10 cellular contexts compared by ENCODE assay signal in the genomic region with DNA sequence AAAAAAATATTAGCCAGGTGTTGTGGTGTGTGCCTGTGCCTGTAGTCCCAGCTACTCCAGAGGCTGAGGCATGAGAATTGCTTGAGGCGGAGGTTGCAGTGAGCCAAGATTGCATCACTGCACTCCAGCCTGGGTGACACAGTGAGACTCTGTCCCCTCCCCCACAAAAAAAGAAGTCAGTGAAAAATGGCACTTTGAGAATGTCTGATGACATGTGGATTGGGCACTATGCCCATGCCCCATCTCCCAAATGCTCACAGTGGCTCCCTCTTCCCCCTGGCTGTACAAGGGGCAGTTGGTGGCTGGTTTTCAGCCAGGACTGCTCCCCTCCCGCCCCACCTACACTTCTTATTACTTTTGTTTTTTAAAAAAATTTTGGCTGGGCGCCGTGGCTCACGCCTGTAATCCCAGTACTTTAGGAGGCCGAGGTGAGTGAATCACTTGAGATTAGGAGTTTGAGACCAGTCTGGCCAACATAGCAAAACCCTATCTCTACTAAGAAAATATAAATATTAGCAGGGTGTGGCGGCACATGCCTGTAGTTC. TPM values are rescaled to one million over a fixed set of nuclear protein-coding genes. Genes with fewer than 3 reads are reported as not detected.
A peak's percentile ranks its signal among the peaks of the same experiment; 100 is the strongest.
DNase-seq lines count a peak whose midpoint lies in the region; ATAC-seq and TF ChIP-seq lines count a peak whose summit lies in the region.
"Had no signal": no experiment of that assay in that cellular context is flagged by ENCODE, and none has a peak within 500 bp of the region (broad histone marks: within the 10 kb centered on the region; RNA-seq: fewer than 3 reads in every experiment).

No MANE protein-coding gene starts in this region.

- peaks cover 0 to 16% (median 3%) of the 10 kb centered on the region in 4 donors for H3K36me3 ChIP-seq in right lobe of liver
- peaks cover 1% of the 10 kb centered on the region for H3K36me3 ChIP-seq in CD8-positive, alpha-beta T cell (ENCODE audit: insufficient read depth, low read length)
- H3K36me3 ChIP-seq: prostate gland had no signal

- H3K27me3 Mint-ChIP-seq in natural killer cell treated with Interleukin-12 subunit alpha and Interleukin-12 subunit beta and Interleukin-15 and Interleukin-18, amount 100 ng/mL, for 72 hours, result no peaks in the 10 kb centered on the region
- no peaks in the 10 kb centered on the region for H3K27me3 Mint-ChIP-seq in natural killer cell (ENCODE audit: low read depth in 2 of 2)
- H3K27me3 Mint-ChIP-seq in MCF 10A (ENCODE audit: insufficient read depth, unreplicated experiment), result no peaks in the 10 kb centered on the region
- H3K27me3 Mint-ChIP-seq in CD8-positive, alpha-beta T cell (ENCODE audit: low read depth), result no peaks in the 10 kb centered on the region

- DNase-seq in natural killer cell treated with Interleukin-12 subunit alpha and Interleukin-12 subunit beta and Interleukin-15 and Interleukin-18, amount 100 ng/mL, for 72 hours (ENCODE audit: low spot score), result peak; percentile 8
- DNase-seq in natural killer cell (no peak), MCF 10A (ENCODE audit: unreplicated experiment) (peak; percentile 91), right lobe of liver (peak in 2 of 3 donors; percentile 39 to 55), C1 segment of cervical spinal cord (lab: John Stamatoyannopoulos, UW) (no peak)
- no peak for DNase-seq in CD8-positive, alpha-beta T cell
- DNase-seq: amygdala had no signal

- intact Hi-C loops in natural killer cell (cut with micrococcal nuclease) (no loop called here), MCF 10A (cut with micrococcal nuclease) (loop anchor here (2.0 kb wide), 3 partner anchors 26 to 446 kb away; a partner anchor contains a TSS), right lobe of liver (cut with DNase I) (no loop called here)
- intact Hi-C loops in CD8-positive, alpha-beta T cell (cut with DNase I, micrococcal nuclease), result no loop called here

- H3K4me1 Mint-ChIP-seq in natural killer cell treated with Interleukin-12 subunit alpha and Interleukin-12 subunit beta and Interleukin-15 and Interleukin-18, amount 100 ng/mL, for 72 hours (ENCODE audit: low read depth in 2 of 2), result peaks cover under 1 to 3% of the 10 kb centered on the region in 2 donors
- H3K4me1 Mint-ChIP-seq in natural killer cell (peaks cover under 1 to 6% of the 10 kb centered on the region in 2 donors), MCF 10A (ENCODE audit: insufficient read depth, unreplicated experiment) (peaks cover 41% of the 10 kb centered on the region)
- H3K4me1 Mint-ChIP-seq in CD8-positive, alpha-beta T cell (ENCODE audit: low read depth), result no peaks in the 10 kb centered on the region

- TF ChIP-seq CTCF in natural killer cell (IDR thresholded peaks at IDR 0.05), result no peak
- no peak for TF ChIP-seq CTCF in MCF 10A (IDR thresholded peaks at IDR 0.05; ENCODE audit: unreplicated experiment)
- no peak for TF ChIP-seq CTCF in right lobe of liver (IDR thresholded peaks at IDR 0.05)
- no peak for TF ChIP-seq CTCF in CD8-positive, alpha-beta T cell (IDR thresholded peaks at IDR 0.05)

- H3K4me3 Mint-ChIP-seq in natural killer cell treated with Interleukin-12 subunit alpha and Interleukin-12 subunit beta and Interleukin-15 and Interleukin-18, amount 100 ng/mL, for 72 hours, result no peak overlapping the region
- H3K4me3 Mint-ChIP-seq in natural killer cell (no peak overlapping the region), MCF 10A (ENCODE audit: unreplicated experiment) (peak overlapping the region; percentile 34)
- no peak overlapping the region for H3K4me3 Mint-ChIP-seq in CD8-positive, alpha-beta T cell

- no peak for ATAC-seq in natural killer cell treated with Interleukin-12 subunit alpha and Interleukin-12 subunit beta and Interleukin-15 and Interleukin-18, amount 100 ng/mL, for 72 hours
- ATAC-seq in natural killer cell (no peak), right lobe of liver (peak; percentile 70 to 75 (median 74)), HG03097 (IDR thresholded peaks at IDR 0.05; ENCODE audit: low FRiP score, unreplicated experiment) (no peak), HG03045 (IDR thresholded peaks at IDR 0.05; ENCODE audit: unreplicated experiment) (no peak)
- ATAC-seq in CD8-positive, alpha-beta T cell, result no peak

- peaks cover 0 to 17% (median 6%) of the 10 kb centered on the region in 4 donors for H3K4me1 ChIP-seq in right lobe of liver
- no peaks in the 10 kb centered on the region for H3K4me1 ChIP-seq in CD8-positive, alpha-beta T cell (ENCODE audit: insufficient read depth, low read length)
- H3K4me1 ChIP-seq: prostate gland had no signal

- TF ChIP-seq POLR2A in right lobe of liver (IDR thresholded peaks at IDR 0.05), result no peak

- no peak overlapping the region for H3K27ac Mint-ChIP-seq in natural killer cell treated with Interleukin-12 subunit alpha and Interleukin-12 subunit beta and Interleukin-15 and Interleukin-18, amount 100 ng/mL, for 72 hours
- H3K27ac Mint-ChIP-seq in natural killer cell (no peak overlapping the region), MCF 10A (ENCODE audit: low read depth, unreplicated experiment) (peak overlapping the region; percentile 91)
- H3K27ac Mint-ChIP-seq in CD8-positive, alpha-beta T cell, result no peak overlapping the region

- BruUV-seq in MCF 10A (replicated peaks; lab: Mats Ljungman, UMichigan), result no TSS peak

- 69% methylated on average over 6 of the region's 7 CpGs for WGBS in right lobe of liver (ENCODE audit: insufficient coverage, low coverage, low lambda C conversion rate, missing lambda C conversion rate)

- POLR2A ChIA-PET in MCF 10A (lab: Yijun Ruan, JAX), result interaction anchor here (0.6 to 5.6 kb wide), 9 partner anchors 20 to 1837 kb away, joined by 3 to 64 read pairs (median 4); a partner anchor contains a TSS
- POLR2A ChIA-PET in CD8-positive, alpha-beta T cell (lab: Charles Lee), result no interaction called here

- H3K27ac ChIP-seq in right lobe of liver, result peak overlapping the region; percentile 60 to 83 (median 62)
- H3K27ac ChIP-seq in CD8-positive, alpha-beta T cell (ENCODE audit: low read depth, low read length), result no peak overlapping the region

- H3K36me3 Mint-ChIP-seq in natural killer cell treated with Interleukin-12 subunit alpha and Interleukin-12 subunit beta and Interleukin-15 and Interleukin-18, amount 100 ng/mL, for 72 hours, result no peaks in the 10 kb centered on the region
- H3K36me3 Mint-ChIP-seq in natural killer cell (no peaks in the 10 kb centered on the region), MCF 10A (ENCODE audit: insufficient read depth, unreplicated experiment) (peaks cover 5% of the 10 kb centered on the region)
- H3K36me3 Mint-ChIP-seq in CD8-positive, alpha-beta T cell, result peaks cover 23% of the 10 kb centered on the region

- no peaks in the 10 kb centered on the region for H3K9me3 Mint-ChIP-seq in natural killer cell treated with Interleukin-12 subunit alpha and Interleukin-12 subunit beta and Interleukin-15 and Interleukin-18, amount 100 ng/mL, for 72 hours
- H3K9me3 Mint-ChIP-seq in natural killer cell (no peaks in the 10 kb centered on the region), MCF 10A (ENCODE audit: unreplicated experiment) (no peaks in the 10 kb centered on the region)
- no peaks in the 10 kb centered on the region for H3K9me3 Mint-ChIP-seq in CD8-positive, alpha-beta T cell

- H3K27me3 ChIP-seq in right lobe of liver, result no peaks in the 10 kb centered on the region
- no peaks in the 10 kb centered on the region for H3K27me3 ChIP-seq in CD8-positive, alpha-beta T cell (ENCODE audit: insufficient read depth, low read length)

- H3K4me3 ChIP-seq in right lobe of liver, result no peak overlapping the region
- H3K4me3 ChIP-seq in CD8-positive, alpha-beta T cell (ENCODE audit: low read depth, low read length), result no peak overlapping the region
- H3K4me3 ChIP-seq: prostate gland had no signal

- CTCF ChIA-PET in MCF 10A (lab: Yijun Ruan, JAX), result interaction anchor here (0.6 to 3.6 kb wide), 8 partner anchors 23 to 451 kb away, joined by 3 to 20 read pairs (median 3); a partner anchor contains a TSS
- CTCF ChIA-PET in CD8-positive, alpha-beta T cell (lab: Charles Lee), result interaction anchor here (1.5 kb wide), 1 partner anchor 455 kb away, joined by 5 read pairs; no protein-coding TSS in a partner anchor

- H3K9me3 ChIP-seq in right lobe of liver, result no peaks in the 10 kb centered on the region
- H3K9me3 ChIP-seq in CD8-positive, alpha-beta T cell (ENCODE audit: low read length), result no peaks in the 10 kb centered on the region
- H3K9me3 ChIP-seq: prostate gland had no signal

RNA-seq across cellular contexts. Expression of a gene that starts 26.1 kb away (rescaled TPM):
- 100 to 1,000 TPM in 1 of 2 donors, 10 to 100 TPM in 1; 56.7 to 125 TPM for total RNA-seq in natural killer cell treated with Interleukin-12 subunit alpha and Interleukin-12 subunit beta and Interleukin-15 and Interleukin-18, amount 100 ng/mL, for 72 hours
- 10 to 100 TPM; 10.7 to 11.8 (median 11.3) TPM for total RNA-seq in natural killer cell
- 6.0 and 7.9 TPM in 2 replicates for total RNA-seq in MCF 10A (2022)
- total RNA-seq in right lobe of liver, result 10 to 100 TPM in 4 of 6 experiments, 1 to 10 TPM in 2; 6.2 to 42.7 (median 13.3) TPM
- total RNA-seq in CD8-positive, alpha-beta T cell, result 1 to 10 TPM; 4.8 to 5.4 TPM

Comparison
In these comparisons a context has a peak if more than half of its experiments do, and no peak if none do; other contexts are left out.
1. DNase-seq: peak in natural killer cell treated with Interleukin-12 subunit alpha and Interleukin-12 subunit beta and Interleukin-15 and Interleukin-18, amount 100 ng/mL, for 72 hours (single experiment), MCF 10A (single experiment) and right lobe of liver (2 of 3); none in natural killer cell (single experiment), C1 segment of cervical spinal cord (0 of 14) and CD8-positive, alpha-beta T cell (0 of 7).
2. ATAC-seq: peak in right lobe of liver (4 of 4); none in natural killer cell treated with Interleukin-12 subunit alpha and Interleukin-12 subunit beta and Interleukin-15 and Interleukin-18, amount 100 ng/mL, for 72 hours (0 of 2), natural killer cell (0 of 3), HG03097 (single experiment), CD8-positive, alpha-beta T cell (single experiment) and HG03045 (single experiment).